ENCODE assay signal across 2 cellular contexts in the genomic region with DNA sequence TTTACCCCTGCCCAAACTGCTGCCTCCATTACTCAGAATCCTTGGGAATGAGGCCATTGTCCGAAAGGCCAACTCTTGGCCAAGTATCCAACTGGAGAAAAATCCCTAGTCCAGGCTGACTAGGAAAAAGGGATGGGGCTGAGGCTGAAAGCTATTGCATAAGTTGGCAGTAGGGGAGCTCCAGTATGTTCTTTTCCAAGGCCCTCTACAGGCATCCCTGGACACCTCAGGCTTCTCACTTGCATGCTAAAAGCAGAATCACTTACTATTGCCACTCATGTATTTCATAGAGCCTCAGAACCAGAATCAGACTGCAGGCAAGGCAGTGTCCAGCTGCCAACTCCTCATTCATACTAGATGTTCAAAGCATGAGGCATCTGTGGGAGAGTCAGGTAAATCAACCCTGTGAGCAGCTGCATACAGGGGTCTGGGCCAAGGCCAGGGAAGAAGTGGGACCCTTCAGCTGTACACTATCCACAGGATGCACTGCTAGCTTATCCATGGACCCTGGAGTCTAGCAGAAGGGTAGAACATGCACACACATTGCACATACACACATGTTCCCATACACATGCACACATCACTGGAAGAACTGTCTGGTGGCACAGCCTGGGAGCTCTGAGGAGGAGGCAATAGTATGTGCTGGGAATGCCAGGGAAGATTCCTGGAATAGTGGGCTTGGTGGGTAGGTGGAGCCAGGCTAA.
TF ChIP-seq lines count a peak whose summit lies in the region.

No MANE protein-coding gene starts in this region.

TF ChIP-seq in GM23338, 12 proteins besides CTCF, POLR2A, EP300 and RAD21 (continued from another document):
- TF ChIP-seq REST (IDR thresholded peaks at IDR 0.05; ENCODE audit: unreplicated experiment) (no peak), ZNF114 (CRISPR knock-in tag; IDR thresholded peaks at IDR 0.05) (no peak), EZH2phosphoT487 (IDR thresholded peaks at IDR 0.05; ENCODE audit: unreplicated experiment) (no peak)
- TF ChIP-seq, protein P1, sequence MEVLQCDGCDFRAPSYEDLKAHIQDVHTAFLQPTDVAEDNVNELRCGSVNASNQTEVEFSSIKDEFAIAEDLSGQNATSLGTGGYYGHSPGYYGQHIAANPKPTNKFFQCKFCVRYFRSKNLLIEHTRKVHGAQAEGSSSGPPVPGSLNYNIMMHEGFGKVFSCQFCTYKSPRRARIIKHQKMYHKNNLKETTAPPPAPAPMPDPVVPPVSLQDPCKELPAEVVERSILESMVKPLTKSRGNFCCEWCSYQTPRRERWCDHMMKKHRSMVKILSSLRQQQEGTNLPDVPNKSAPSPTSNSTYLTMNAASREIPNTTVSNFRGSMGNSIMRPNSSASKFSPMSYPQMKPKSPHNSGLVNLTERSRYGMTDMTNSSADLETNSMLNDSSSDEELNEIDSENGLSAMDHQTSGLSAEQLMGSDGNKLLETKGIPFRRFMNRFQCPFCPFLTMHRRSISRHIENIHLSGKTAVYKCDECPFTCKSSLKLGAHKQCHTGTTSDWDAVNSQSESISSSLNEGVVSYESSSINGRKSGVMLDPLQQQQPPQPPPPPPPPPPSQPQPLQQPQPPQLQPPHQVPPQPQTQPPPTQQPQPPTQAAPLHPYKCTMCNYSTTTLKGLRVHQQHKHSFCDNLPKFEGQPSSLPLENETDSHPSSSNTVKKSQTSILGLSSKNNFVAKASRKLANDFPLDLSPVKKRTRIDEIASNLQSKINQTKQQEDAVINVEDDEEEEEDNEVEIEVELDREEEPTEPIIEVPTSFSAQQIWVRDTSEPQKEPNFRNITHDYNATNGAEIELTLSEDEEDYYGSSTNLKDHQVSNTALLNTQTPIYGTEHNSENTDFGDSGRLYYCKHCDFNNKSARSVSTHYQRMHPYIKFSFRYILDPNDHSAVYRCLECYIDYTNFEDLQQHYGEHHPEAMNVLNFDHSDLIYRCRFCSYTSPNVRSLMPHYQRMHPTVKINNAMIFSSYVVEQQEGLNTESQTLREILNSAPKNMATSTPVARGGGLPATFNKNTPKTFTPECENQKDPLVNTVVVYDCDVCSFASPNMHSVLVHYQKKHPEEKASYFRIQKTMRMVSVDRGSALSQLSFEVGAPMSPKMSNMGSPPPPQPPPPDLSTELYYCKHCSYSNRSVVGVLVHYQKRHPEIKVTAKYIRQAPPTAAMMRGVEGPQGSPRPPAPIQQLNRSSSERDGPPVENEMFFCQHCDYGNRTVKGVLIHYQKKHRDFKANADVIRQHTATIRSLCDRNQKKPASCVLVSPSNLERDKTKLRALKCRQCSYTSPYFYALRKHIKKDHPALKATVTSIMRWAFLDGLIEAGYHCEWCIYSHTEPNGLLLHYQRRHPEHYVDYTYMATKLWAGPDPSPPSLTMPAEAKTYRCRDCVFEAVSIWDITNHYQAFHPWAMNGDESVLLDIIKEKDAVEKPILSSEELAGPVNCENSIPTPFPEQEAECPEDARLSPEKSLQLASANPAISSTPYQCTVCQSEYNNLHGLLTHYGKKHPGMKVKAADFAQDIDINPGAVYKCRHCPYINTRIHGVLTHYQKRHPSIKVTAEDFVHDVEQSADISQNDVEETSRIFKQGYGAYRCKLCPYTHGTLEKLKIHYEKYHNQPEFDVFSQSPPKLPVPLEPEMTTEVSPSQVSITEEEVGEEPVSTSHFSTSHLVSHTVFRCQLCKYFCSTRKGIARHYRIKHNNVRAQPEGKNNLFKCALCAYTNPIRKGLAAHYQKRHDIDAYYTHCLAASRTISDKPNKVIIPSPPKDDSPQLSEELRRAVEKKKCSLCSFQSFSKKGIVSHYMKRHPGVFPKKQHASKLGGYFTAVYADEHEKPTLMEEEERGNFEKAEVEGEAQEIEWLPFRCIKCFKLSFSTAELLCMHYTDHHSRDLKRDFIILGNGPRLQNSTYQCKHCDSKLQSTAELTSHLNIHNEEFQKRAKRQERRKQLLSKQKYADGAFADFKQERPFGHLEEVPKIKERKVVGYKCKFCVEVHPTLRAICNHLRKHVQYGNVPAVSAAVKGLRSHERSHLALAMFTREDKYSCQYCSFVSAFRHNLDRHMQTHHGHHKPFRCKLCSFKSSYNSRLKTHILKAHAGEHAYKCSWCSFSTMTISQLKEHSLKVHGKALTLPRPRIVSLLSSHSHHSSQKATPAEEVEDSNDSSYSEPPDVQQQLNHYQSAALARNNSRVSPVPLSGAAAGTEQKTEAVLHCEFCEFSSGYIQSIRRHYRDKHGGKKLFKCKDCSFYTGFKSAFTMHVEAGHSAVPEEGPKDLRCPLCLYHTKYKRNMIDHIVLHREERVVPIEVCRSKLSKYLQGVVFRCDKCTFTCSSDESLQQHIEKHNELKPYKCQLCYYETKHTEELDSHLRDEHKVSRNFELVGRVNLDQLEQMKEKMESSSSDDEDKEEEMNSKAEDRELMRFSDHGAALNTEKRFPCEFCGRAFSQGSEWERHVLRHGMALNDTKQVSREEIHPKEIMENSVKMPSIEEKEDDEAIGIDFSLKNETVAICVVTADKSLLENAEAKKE (CRISPR knock-in tag; IDR thresholded peaks at IDR 0.05), result no peak
- TF ChIP-seq, protein P2, sequence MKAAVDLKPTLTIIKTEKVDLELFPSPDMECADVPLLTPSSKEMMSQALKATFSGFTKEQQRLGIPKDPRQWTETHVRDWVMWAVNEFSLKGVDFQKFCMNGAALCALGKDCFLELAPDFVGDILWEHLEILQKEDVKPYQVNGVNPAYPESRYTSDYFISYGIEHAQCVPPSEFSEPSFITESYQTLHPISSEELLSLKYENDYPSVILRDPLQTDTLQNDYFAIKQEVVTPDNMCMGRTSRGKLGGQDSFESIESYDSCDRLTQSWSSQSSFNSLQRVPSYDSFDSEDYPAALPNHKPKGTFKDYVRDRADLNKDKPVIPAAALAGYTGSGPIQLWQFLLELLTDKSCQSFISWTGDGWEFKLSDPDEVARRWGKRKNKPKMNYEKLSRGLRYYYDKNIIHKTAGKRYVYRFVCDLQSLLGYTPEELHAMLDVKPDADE (IDR thresholded peaks at IDR 0.05), result no peak

TF ChIP-seq in WTC11, 78 proteins besides CTCF, POLR2A, EP300 and RAD21 (continued from another document):
- TF ChIP-seq, protein P3, sequence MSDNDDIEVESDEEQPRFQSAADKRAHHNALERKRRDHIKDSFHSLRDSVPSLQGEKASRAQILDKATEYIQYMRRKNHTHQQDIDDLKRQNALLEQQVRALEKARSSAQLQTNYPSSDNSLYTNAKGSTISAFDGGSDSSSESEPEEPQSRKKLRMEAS (CRISPR knock-in tag; IDR thresholded peaks at IDR 0.05), result no peak
- TF ChIP-seq FOXP4 (CRISPR knock-in tag; IDR thresholded peaks at IDR 0.05) (no peak), ZNF138 (CRISPR knock-in tag; conservative IDR thresholded peaks at IDR 0.05) (no peak), ZNF416 (CRISPR knock-in tag; IDR thresholded peaks at IDR 0.05) (no peak), SOX15 (CRISPR knock-in tag; IDR thresholded peaks at IDR 0.05) (no peak), ZNF671 (CRISPR knock-in tag; IDR thresholded peaks at IDR 0.05) (no peak), ZNF121 (CRISPR knock-in tag; IDR thresholded peaks at IDR 0.05) (no peak)
